Comparison of ENCODE assay signal across 19 cellular contexts in the genomic region with DNA sequence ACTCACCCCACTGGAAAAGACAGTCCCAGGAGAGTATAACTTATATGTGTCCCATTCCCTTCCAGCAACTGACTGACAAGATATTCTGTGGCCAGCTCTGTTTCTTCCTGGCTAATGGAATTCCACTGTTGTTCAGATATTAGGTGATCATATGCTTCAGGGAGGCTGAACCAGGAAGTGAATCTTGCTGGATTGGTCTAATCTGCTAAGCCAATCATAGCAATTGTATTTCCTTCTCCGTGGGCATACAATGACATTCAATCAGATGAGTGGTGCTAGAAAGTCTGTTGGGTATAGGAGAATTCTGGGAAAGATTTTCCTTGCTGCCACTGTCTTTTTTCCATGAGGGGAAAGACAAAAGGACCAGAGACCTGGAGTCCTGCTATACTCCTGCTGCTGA.
"Had no signal": no experiment of that assay in that cellular context is flagged by ENCODE, and none has a peak within 500 bp of the region (broad histone marks: within the 10 kb centered on the region; RNA-seq: fewer than 3 reads in every experiment).

No MANE protein-coding gene starts in this region.

- H3K27me3 ChIP-seq: dorsolateral prefrontal cortex, heart left ventricle, neural progenitor cell, vagina had no signal

- DNase-seq: activated CD4-positive, alpha-beta memory T cell treated with anti-CD3 and anti-CD28 coated beads for 36 hours; activated gamma-delta T cell; activated T-cell treated with anti-CD3 and anti-CD28 coated beads, Interleukin-2, amount 50 U/mL, for 48 hours; dorsolateral prefrontal cortex; foreskin melanocyte; heart left ventricle; islet precursor cell; left ventricle myocardium inferior; retina; stimulated activated CD4-positive, alpha-beta T cell treated with anti-CD3 and anti-CD28 coated beads, Interleukin-4, amount 100 ng/mL, for 1 hour; stimulated activated CD8-positive, alpha-beta memory T cell treated with anti-CD3 and anti-CD28 coated beads, Interleukin-4, amount 100 ng/mL, for 48 hours had no signal

- H3K4me1 ChIP-seq: parathyroid adenoma, vagina had no signal

- H3K4me3 Mint-ChIP-seq: activated CD4-positive, alpha-beta memory T cell treated with anti-CD3 and anti-CD28 coated beads for 36 hours; activated naive CD8-positive, alpha-beta T cell; brain; central memory CD8-positive, alpha-beta T cell; neural progenitor cell; stimulated activated naive CD8-positive, alpha-beta T cell treated with anti-CD3 and anti-CD28 coated beads, Interleukin-15, Interleukin-2, amounts not matched to agents 100 ng/mL and 50 ng/mL, for 24 hours had no signal

- H3K9me3 Mint-ChIP-seq: activated CD4-positive, alpha-beta memory T cell treated with anti-CD3 and anti-CD28 coated beads for 36 hours; brain; central memory CD8-positive, alpha-beta T cell; neural progenitor cell; stimulated activated naive CD8-positive, alpha-beta T cell treated with anti-CD3 and anti-CD28 coated beads, Interleukin-15, Interleukin-2, amounts not matched to agents 100 ng/mL and 50 ng/mL, for 24 hours had no signal

- ATAC-seq: heart left ventricle had no signal

- H3K27ac ChIP-seq: left ventricle myocardium inferior, parathyroid adenoma, thoracic aorta, vagina had no signal

- H3K9me3 ChIP-seq: heart left ventricle, left ventricle myocardium inferior, thoracic aorta, vagina had no signal

- H3K4me1 Mint-ChIP-seq: central memory CD8-positive, alpha-beta T cell had no signal

- H3K27ac Mint-ChIP-seq: activated CD4-positive, alpha-beta memory T cell treated with anti-CD3 and anti-CD28 coated beads for 36 hours; activated naive CD8-positive, alpha-beta T cell; neural progenitor cell; stimulated activated naive CD8-positive, alpha-beta T cell treated with anti-CD3 and anti-CD28 coated beads, Interleukin-15, Interleukin-2, amounts not matched to agents 100 ng/mL and 50 ng/mL, for 24 hours had no signal

- H3K4me3 ChIP-seq: dorsolateral prefrontal cortex, heart left ventricle, left ventricle myocardium inferior, neural progenitor cell, thoracic aorta, vagina had no signal

- H3K36me3 Mint-ChIP-seq: activated CD4-positive, alpha-beta memory T cell treated with anti-CD3 and anti-CD28 coated beads for 36 hours; activated naive CD8-positive, alpha-beta T cell; brain had no signal

- H3K9ac ChIP-seq: neural progenitor cell, parathyroid adenoma had no signal

- H3K36me3 ChIP-seq: left ventricle myocardium inferior had no signal
